22 cellular contexts compared by ENCODE assay signal in the genomic region with DNA sequence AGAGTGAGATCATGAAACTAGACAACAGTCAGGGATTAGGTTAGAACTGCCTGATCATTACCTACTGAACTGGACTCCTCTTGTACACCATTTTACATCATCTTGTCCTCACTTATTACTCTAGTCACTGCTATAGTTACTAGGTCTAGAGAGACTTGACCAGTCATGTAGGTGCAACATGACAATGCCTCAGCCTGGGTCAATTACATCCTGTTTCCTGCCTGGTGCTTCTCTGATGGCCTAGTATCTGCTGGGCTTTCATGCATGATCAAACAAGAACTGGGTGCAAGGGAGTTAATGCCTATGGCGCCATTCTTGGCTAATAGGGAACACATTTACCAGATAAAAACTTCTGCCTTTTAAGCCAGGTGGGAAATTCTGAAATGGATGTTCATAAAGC.
"Had no signal": no experiment of that assay in that cellular context is flagged by ENCODE, and none has a peak within 500 bp of the region (broad histone marks: within the 10 kb centered on the region; RNA-seq: fewer than 3 reads in every experiment).

No MANE protein-coding gene starts in this region.

- H3K27me3 ChIP-seq: gastrocnemius medialis, heart right ventricle, right lobe of liver, testis, tibial nerve, upper lobe of right lung, vagina had no signal

- H3K4me3 Mint-ChIP-seq: endodermal cell; naive thymus-derived CD4-positive, alpha-beta T cell; nephron progenitor cell; stimulated activated memory B cell treated with anti-CD40 and anti-IgM and Interleukin-4, amounts not matched to agents 10 μg/mL and 1 μg/mL and 100 μg/mL, for 72 hours; stimulated activated naive CD8-positive, alpha-beta T cell treated with anti-CD3 and anti-CD28 coated beads, Interleukin-15, Interleukin-2, amounts not matched to agents 100 ng/mL and 50 ng/mL, for 24 hours had no signal

- H3K27ac Mint-ChIP-seq: endodermal cell; nephron progenitor cell; stimulated activated memory B cell treated with anti-CD40 and anti-IgM and Interleukin-4, amounts not matched to agents 10 μg/mL and 1 μg/mL and 100 μg/mL, for 72 hours; stimulated activated naive CD8-positive, alpha-beta T cell treated with anti-CD3 and anti-CD28 coated beads, Interleukin-15, Interleukin-2, amounts not matched to agents 100 ng/mL and 50 ng/mL, for 24 hours had no signal

- H3K36me3 ChIP-seq: gastrocnemius medialis, heart right ventricle, left ventricle myocardium inferior, lower lobe of right lung, right lobe of liver, tibial nerve, upper lobe of right lung, vagina had no signal

- ATAC-seq: esophagus mucosa; gastrocnemius medialis; heart right ventricle; lower lobe of right lung; naive thymus-derived CD4-positive, alpha-beta T cell; psoas muscle; right lobe of liver; stimulated activated memory B cell treated with anti-CD40 and anti-IgM and Interleukin-4, amounts not matched to agents 10 μg/mL and 1 μg/mL and 100 μg/mL, for 72 hours; upper lobe of right lung had no signal

- H3K4me1 Mint-ChIP-seq: endodermal cell; naive thymus-derived CD4-positive, alpha-beta T cell; nephron progenitor cell; stimulated activated memory B cell treated with anti-CD40 and anti-IgM and Interleukin-4, amounts not matched to agents 10 μg/mL and 1 μg/mL and 100 μg/mL, for 72 hours had no signal

- H3K36me3 Mint-ChIP-seq: stimulated activated memory B cell treated with anti-CD40 and anti-IgM and Interleukin-4, amounts not matched to agents 10 μg/mL and 1 μg/mL and 100 μg/mL, for 72 hours had no signal

- H3K4me3 ChIP-seq: coronary artery, gastrocnemius medialis, heart right ventricle, left ventricle myocardium inferior, lower lobe of right lung, psoas muscle, right lobe of liver, testis, tibial nerve, upper lobe of right lung, vagina had no signal

- H3K9me3 ChIP-seq: gastrocnemius medialis, heart right ventricle, left ventricle myocardium inferior, lower lobe of right lung, psoas muscle, right lobe of liver, testis, tibial nerve, upper lobe of right lung, vagina had no signal

- H3K27ac ChIP-seq: coronary artery, gastrocnemius medialis, heart right ventricle, left ventricle myocardium inferior, lower lobe of right lung, psoas muscle, right lobe of liver, testis, tibial nerve, upper lobe of right lung, vagina had no signal

- H3K4me1 ChIP-seq: gastrocnemius medialis, heart right ventricle, left ventricle myocardium inferior, lower lobe of right lung, psoas muscle, right lobe of liver, testis, tibial nerve, upper lobe of right lung, vagina had no signal

- H3K9me3 Mint-ChIP-seq: endodermal cell; stimulated activated naive CD8-positive, alpha-beta T cell treated with anti-CD3 and anti-CD28 coated beads, Interleukin-15, Interleukin-2, amounts not matched to agents 100 ng/mL and 50 ng/mL, for 24 hours had no signal

- DNase-seq: effector CD4-positive, alpha-beta T cell; endodermal cell; gastrocnemius medialis; heart right ventricle; hypothalamus; left ventricle myocardium inferior; lower lobe of right lung; naive thymus-derived CD4-positive, alpha-beta T cell; nephron progenitor cell; psoas muscle; retina; right lobe of liver; stimulated activated CD4-positive, alpha-beta T cell treated with anti-CD3 and anti-CD28 coated beads, Interleukin-4, amount 100 ng/mL, for 1 hour; stimulated activated CD8-positive, alpha-beta memory T cell treated with anti-CD3 and anti-CD28 coated beads, Interleukin-4, amount 100 ng/mL, for 48 hours; testis; upper lobe of right lung had no signal

- H3K27me3 Mint-ChIP-seq: stimulated activated memory B cell treated with anti-CD40 and anti-IgM and Interleukin-4, amounts not matched to agents 10 μg/mL and 1 μg/mL and 100 μg/mL, for 72 hours had no signal
